In genomic region chr6:99265447-99265846, GRCh38 we compare ENCODE assay signal across 2 cellular contexts.
DNase-seq lines count a peak whose midpoint lies in the region; ATAC-seq, FAIRE-seq and TF ChIP-seq lines count a peak whose summit lies in the region.
"Not testable (repeated sequence)": the region's sequence is repeated elsewhere in the genome, so short reads cannot be mapped to it uniquely, and the experiment has no call there.

No MANE protein-coding gene starts in this region.

- FAIRE-seq in K562 (lab: Jason Lieb, UNC): not testable (repeated sequence)

- CTCF ChIA-PET in K562 (lab: Yijun Ruan, JAX; ENCODE audit: low intra/inter-chr PET ratio): not testable (repeated sequence)

- not testable (repeated sequence) for TF ChIP-seq POLR2A in K562 (conservative IDR thresholded peaks at IDR 0.05)

- not testable (repeated sequence) for DNase-seq in K562 (ENCODE audit: extremely low read depth in 1 of 4, low spot score in 3 of 4); hepatocyte (ENCODE audit: low spot score)

- not testable (repeated sequence) for H3K9ac ChIP-seq in K562 (ENCODE audit: insufficient read depth in 1 of 2, low read depth in 2 of 2, low read length in 2 of 2)

- H3K36me3 ChIP-seq in K562 (ENCODE audit: control insufficient read depth, insufficient read depth, low read length); hepatocyte (replicated peaks; ENCODE audit: insufficient read depth, low read depth): not testable (repeated sequence)

- not testable (repeated sequence) for H3K9me1 ChIP-seq in K562 (ENCODE audit: control insufficient read depth, insufficient read depth, low read length)

- TF ChIP-seq CTCF in K562 (IDR thresholded peaks at IDR 0.05 in 2 of 3, conservative IDR thresholded peaks at IDR 0.05 in 1 of 3; ENCODE audit: insufficient read depth in 2 of 3, low read depth in 1 of 3, low read length in 3 of 3); hepatocyte (IDR thresholded peaks at IDR 0.05; ENCODE audit: poor library complexity): not testable (repeated sequence)

- BruUV-seq in K562 (replicated peaks; lab: Mats Ljungman, UMichigan): not testable (repeated sequence)

- H3K79me2 ChIP-seq in K562 (ENCODE audit: control insufficient read depth, insufficient read depth, low read length); hepatocyte: not testable (repeated sequence)

- not testable (repeated sequence) for H3K27ac ChIP-seq in K562 (ENCODE audit: extremely low read depth, low read depth, low read length)
- peak overlapping the region; percentile 46 for H3K27ac ChIP-seq in hepatocyte

- not testable (repeated sequence) for H3K9me2 ChIP-seq in hepatocyte (replicated peaks; ENCODE audit: insufficient read depth)

- ATAC-seq in K562: not testable (repeated sequence)

- not testable (repeated sequence) for TF ChIP-seq EP300 in K562 (IDR thresholded peaks at IDR 0.05; ENCODE audit: low read length)

- not testable (repeated sequence) for H3K4me2 ChIP-seq in K562 (ENCODE audit: insufficient read depth, low read length); hepatocyte

- H4K20me1 ChIP-seq in K562 (replicated peaks; ENCODE audit: control insufficient read depth, insufficient read depth, low read length); hepatocyte (ENCODE audit: insufficient read depth, poor library complexity, severe bottlenecking): not testable (repeated sequence)

- not testable (repeated sequence) for H3K27me3 ChIP-seq in K562 (ENCODE audit: control insufficient read depth in 2 of 2, insufficient read depth in 2 of 2, low read length in 2 of 2); hepatocyte

- not testable (repeated sequence) for H3K4me3 ChIP-seq in K562, hepatocyte

- in situ Hi-C loops in K562 (cut with MboI): not testable (repeated sequence)

- TF ChIP-seq RAD21 in K562 (CRISPR knock-in tag; conservative IDR thresholded peaks at IDR 0.05 in 1 of 2, IDR thresholded peaks at IDR 0.05 in 1 of 2): not testable (repeated sequence)

- H3K4me1 ChIP-seq in K562 (replicated peaks in 1 of 2; ENCODE audit: control insufficient read depth in 2 of 2, insufficient read depth in 2 of 2, low read length in 2 of 2); hepatocyte (ENCODE audit: insufficient read depth): not testable (repeated sequence)

- 0% methylated on average over 3 of the region's 5 CpGs for WGBS in K562 (ENCODE audit: insufficient coverage, low coverage, missing lambda C conversion rate)
- 59% methylated on average over 5 of the region's 5 CpGs for WGBS in hepatocyte (ENCODE audit: low lambda C conversion rate, missing lambda C conversion rate)

- POLR2A ChIA-PET in K562 (lab: Yijun Ruan, JAX): not testable (repeated sequence)

- intact Hi-C loops in K562 (cut with micrococcal nuclease): not testable (repeated sequence)

- not testable (repeated sequence) for H3K9me3 ChIP-seq in K562 (replicated peaks; ENCODE audit: control insufficient read depth, insufficient read depth, low read depth, low read length); hepatocyte (ENCODE audit: low read depth)

- not testable (repeated sequence) for H2AFZ ChIP-seq in K562 (ENCODE audit: low read depth, low read length); hepatocyte

TF ChIP-seq in K562, 482 proteins besides CTCF, POLR2A, EP300 and RAD21:
- TF ChIP-seq SMAD4 (CRISPR knock-in tag; conservative IDR thresholded peaks at IDR 0.05): peak; percentile 61
- 0 out of 2 replicates have a peak, but pooled peaks have one; percentile 56 for TF ChIP-seq ZNF175 (CRISPR knock-in tag; IDR thresholded peaks at IDR 0.05; ENCODE audit: low read depth)
- 0 out of 2 replicates have a peak, but pooled peaks have one; percentile 40 for TF ChIP-seq ERF (CRISPR knock-in tag; IDR thresholded peaks at IDR 0.05)
- peak; percentile 94 for TF ChIP-seq ATF4 (CRISPR knock-in tag; IDR thresholded peaks at IDR 0.05)
- TF ChIP-seq SMAD3 (CRISPR knock-in tag; conservative IDR thresholded peaks at IDR 0.05): 0 out of 2 replicates have a peak, but pooled peaks have one; percentile 52
- peak; percentile 55 for TF ChIP-seq CEBPG (CRISPR knock-in tag; IDR thresholded peaks at IDR 0.05)
- peak in 1 of 2 experiments; percentile 79; a peak in 2 of 4 replicates for TF ChIP-seq CEBPG (tag; conservative IDR thresholded peaks at IDR 0.05 in 1 of 2, IDR thresholded peaks at IDR 0.05 in 1 of 2)
- peak; percentile 72; the same call in 1 of the 2 replicates for TF ChIP-seq DMBX1 (CRISPR knock-in tag; IDR thresholded peaks at IDR 0.05; ENCODE audit: borderline replicate concordance)
- TF ChIP-seq ZNF589 (CRISPR knock-in tag; IDR thresholded peaks at IDR 0.05; ENCODE audit: low read depth): peak; percentile 76; the same call in 1 of the 2 replicates
- 0 out of 2 replicates have a peak, but pooled peaks have one; percentile 50 for TF ChIP-seq ZSCAN32 (CRISPR knock-in tag; IDR thresholded peaks at IDR 0.05)
- peak in 1 of 2 experiments; percentile 56; a peak in 1 of 4 replicates for TF ChIP-seq TRIM24 (IDR thresholded peaks at IDR 0.05)
- TF ChIP-seq MAZ (CRISPR knock-in tag; conservative IDR thresholded peaks at IDR 0.05 in 1 of 2, IDR thresholded peaks at IDR 0.05 in 1 of 2): peak in 1 of 2 experiments; percentile 46; a peak in 1 of 4 replicates
- 0 out of 2 replicates have a peak, but pooled peaks have one; percentile 7 for TF ChIP-seq IRF9 (tag; IDR thresholded peaks at IDR 0.05)
- TF ChIP-seq VEZF1 (CRISPR knock-in tag; IDR thresholded peaks at IDR 0.05): 0 out of 2 replicates have a peak, but pooled peaks have one; percentile 27
